ENCODE assay signal across 10 cellular contexts in genomic region chr11:85718991-85719807, GRCh38. TPM values are rescaled to one million over a fixed set of nuclear protein-coding genes. Genes with fewer than 3 reads are reported as not detected.
A peak's percentile ranks its signal among the peaks of the same experiment; 100 is the strongest.
DNase-seq lines count a peak whose midpoint lies in the region; ATAC-seq, FAIRE-seq and TF ChIP-seq lines count a peak whose summit lies in the region.
"Had no signal": no experiment of that assay in that cellular context is flagged by ENCODE, and none has a peak within 500 bp of the region (broad histone marks: within the 10 kb centered on the region; RNA-seq: fewer than 3 reads in every experiment).

No MANE protein-coding gene starts in this region.

- TF ChIP-seq CTCF in bronchial epithelial cell (IDR thresholded peaks at IDR 0.05; ENCODE audit: insufficient read depth, low read length, severe bottlenecking) (no peak), prostate gland (IDR thresholded peaks at IDR 0.05) (no peak)

- H3K4me3 ChIP-seq in bronchial epithelial cell (ENCODE audit: low read depth, low read length): no peak overlapping the region
- H3K4me3 ChIP-seq in iPS-20b (ENCODE audit: low read length): peak overlapping the region; percentile 13; the same call in 1 of the 2 replicates
- H3K4me3 ChIP-seq in stomach smooth muscle (ENCODE audit: low read length in 2 of 2): peak overlapping the region; percentile 57 to 76
- H3K4me3 ChIP-seq in prostate gland: no peak overlapping the region

- H3K36me3 ChIP-seq in bronchial epithelial cell (ENCODE audit: control insufficient read depth, insufficient read depth, low read length) (no peaks in the 10 kb centered on the region), iPS-20b (ENCODE audit: insufficient read depth, low read depth, low read length) (no peaks in the 10 kb centered on the region), stomach smooth muscle (ENCODE audit: control insufficient read depth in 2 of 2, insufficient read depth in 2 of 2, low read length in 2 of 2) (no peaks in the 10 kb centered on the region), prostate gland (no peaks in the 10 kb centered on the region)

- intact Hi-C loops in prostate gland (cut with DNase I): no loop called here

- H3K9me3 ChIP-seq in iPS-20b (ENCODE audit: insufficient read depth, low read depth, low read length): no peaks in the 10 kb centered on the region
- H3K9me3 ChIP-seq in stomach smooth muscle (ENCODE audit: control insufficient read depth in 2 of 2, low read length in 2 of 2): no peaks in the 10 kb centered on the region
- no peaks in the 10 kb centered on the region for H3K9me3 ChIP-seq in prostate gland

- peak; percentile 72 for DNase-seq in HK-2 (ENCODE audit: unreplicated experiment)
- peak; percentile 95 for DNase-seq in bronchial epithelial cell (ENCODE audit: low read depth)
- DNase-seq in prostate gland (ENCODE audit: low spot score): no peak
- no peak for DNase-seq in activated CD4-positive, alpha-beta T cell treated with anti-CD3 and anti-CD28 coated beads for 1 hour
- no peak for DNase-seq in GDM1 (lab: John Stamatoyannopoulos, UW)

- no peak for ATAC-seq in HG03280 (IDR thresholded peaks at IDR 0.05; ENCODE audit: unreplicated experiment)

- no peaks in the 10 kb centered on the region for H3K27me3 ChIP-seq in bronchial epithelial cell (ENCODE audit: control insufficient read depth, insufficient read depth, low read length)
- H3K27me3 ChIP-seq in iPS-20b (ENCODE audit: insufficient read depth, low read length): no peaks in the 10 kb centered on the region
- H3K27me3 ChIP-seq in stomach smooth muscle (ENCODE audit: control insufficient read depth in 1 of 2, insufficient read depth in 2 of 2, low read length in 2 of 2): no peaks in the 10 kb centered on the region
- no peaks in the 10 kb centered on the region for H3K27me3 ChIP-seq in prostate gland (replicated peaks; ENCODE audit: insufficient read depth)

- H3K9ac ChIP-seq in iPS-20b (ENCODE audit: low read depth, low read length) (peak overlapping the region; percentile 57; the same call in 1 of the 2 replicates), stomach smooth muscle (ENCODE audit: low read length in 2 of 2) (peak overlapping the region in 1 of 2 donors; percentile 81)
- H3K9ac ChIP-seq: KMS-11 had no signal

- peak overlapping the region; percentile 80 for H3K27ac ChIP-seq in iPS-20b (ENCODE audit: low read length)
- peak overlapping the region; percentile 32 for H3K27ac ChIP-seq in stomach smooth muscle (ENCODE audit: low read length)
- H3K27ac ChIP-seq in prostate gland: no peak overlapping the region
- H3K27ac ChIP-seq: KMS-11 had no signal

- WGBS in prostate gland: 58% methylated on average over 10 of the region's 10 CpGs

- no peak for TF ChIP-seq POLR2A in prostate gland (IDR thresholded peaks at IDR 0.05)

- H3K4me1 ChIP-seq in iPS-20b (ENCODE audit: insufficient read depth, low read length): peaks cover 33% of the 10 kb centered on the region; the same call in 1 of the 2 replicates
- H3K4me1 ChIP-seq in stomach smooth muscle (ENCODE audit: control insufficient read depth, insufficient read depth, low read length): no peaks in the 10 kb centered on the region
- no peaks in the 10 kb centered on the region for H3K4me1 ChIP-seq in prostate gland (replicated peaks)

- FAIRE-seq in bronchial epithelial cell (lab: Jason Lieb, UNC): peak; percentile 7

RNA-seq across cellular contexts. Expression of gene CCDC89, which starts 33.2 kb away (rescaled TPM):
- 0.13 TPM in 1 of 2 replicates, not detected in the other for total RNA-seq in bronchial epithelial cell
- 1 to 10 TPM; 1.4 to 3.6 TPM for total RNA-seq in prostate gland
- total RNA-seq: mononuclear cell had no signal

RNA-seq across cellular contexts. Expression of gene CREBZF, which starts 54.3 kb away (rescaled TPM):
- total RNA-seq in bronchial epithelial cell (45.2 and 57.7 TPM in 2 replicates), prostate gland (10 to 100 TPM; 50.2 to 89.5 TPM)

Comparison
In these comparisons a context has a peak if more than half of its experiments do, and no peak if none do; other contexts are left out.
1. DNase-seq: peak in HK-2 (single experiment) and bronchial epithelial cell (single experiment); none in prostate gland (single experiment), activated CD4-positive, alpha-beta T cell treated with anti-CD3 and anti-CD28 coated beads for 1 hour (single experiment) and GDM1 (single experiment).
2. H3K4me3 ChIP-seq: peak in iPS-20b (single experiment) and stomach smooth muscle (2 of 2); none in bronchial epithelial cell (single experiment) and prostate gland (0 of 2).
3. H3K27ac ChIP-seq: peak in iPS-20b (single experiment) and stomach smooth muscle (single experiment); none in prostate gland (0 of 2).